16 cellular contexts compared by ENCODE assay signal in genomic region chr2:197269815-197270214, GRCh38. TPM values are rescaled to one million over a fixed set of nuclear protein-coding genes. Genes with fewer than 3 reads are reported as not detected.
DNase-seq lines count a peak whose midpoint lies in the region; ATAC-seq and TF ChIP-seq lines count a peak whose summit lies in the region.
"Had no signal": no experiment of that assay in that cellular context is flagged by ENCODE, and none has a peak within 500 bp of the region (broad histone marks: within the 10 kb centered on the region; RNA-seq: fewer than 3 reads in every experiment).

No MANE protein-coding gene starts in this region.

- H3K36me3 Mint-ChIP-seq in activated naive CD4-positive, alpha-beta T cell treated with anti-CD3 and anti-CD28 coated beads, Interleukin-2, amount 50 U/mL, for 24 hours: peaks cover 11% of the 10 kb centered on the region
- H3K36me3 Mint-ChIP-seq in activated B cell treated with CpG ODN at 0.5 μM for 24 hours (ENCODE audit: low read depth) (peaks cover 28% of the 10 kb centered on the region), WTC11 (no peaks in the 10 kb centered on the region)

- TF ChIP-seq CTCF in activated B cell treated with CpG ODN at 0.5 μM for 24 hours (IDR thresholded peaks at IDR 0.05) (no peak), upper lobe of right lung (IDR thresholded peaks at IDR 0.05) (no peak), WTC11 (IDR thresholded peaks at IDR 0.05) (no peak)

- H3K4me3 Mint-ChIP-seq in activated naive CD4-positive, alpha-beta T cell treated with anti-CD3 and anti-CD28 coated beads, Interleukin-2, amount 50 U/mL, for 24 hours: peak overlapping the region; percentile 58
- H3K4me3 Mint-ChIP-seq in activated B cell treated with CpG ODN at 0.5 μM for 24 hours: peak overlapping the region; percentile 39
- H3K4me3 Mint-ChIP-seq in WTC11: no peak overlapping the region

- no peak overlapping the region for H3K4me3 ChIP-seq in upper lobe of right lung
- H3K4me3 ChIP-seq: body of pancreas, HAP-1, heart left ventricle had no signal

- intact Hi-C loops in activated B cell treated with CpG ODN at 0.5 μM for 24 hours (cut with micrococcal nuclease) (loop anchor here (1.0 kb wide), 1 partner anchor 7 kb away; no protein-coding TSS in a partner anchor), upper lobe of right lung (cut with DNase I) (no loop called here)

- CTCF ChIA-PET in activated B cell treated with CpG ODN at 0.5 μM for 24 hours (lab: Charles Lee): interaction anchor here (1.4 kb wide), 1 partner anchor 78 kb away, joined by 3 read pairs; no protein-coding TSS in a partner anchor
- CTCF ChIA-PET in WTC11 (lab: Charles Lee): no interaction called here

- no peak overlapping the region for H3K27ac ChIP-seq in upper lobe of right lung
- H3K27ac ChIP-seq: body of pancreas had no signal

- POLR2A ChIA-PET in activated B cell treated with CpG ODN at 0.5 μM for 24 hours (lab: Charles Lee): interaction anchor here (1.0 to 1.4 kb wide), 2 partner anchors 11 to 24 kb away, joined by 3 read pairs; no protein-coding TSS in a partner anchor
- POLR2A ChIA-PET in WTC11 (lab: Charles Lee): no interaction called here

- H3K27ac Mint-ChIP-seq in activated naive CD4-positive, alpha-beta T cell treated with anti-CD3 and anti-CD28 coated beads, Interleukin-2, amount 50 U/mL, for 24 hours: peak overlapping the region; percentile 96
- peak overlapping the region; percentile 80 for H3K27ac Mint-ChIP-seq in activated B cell treated with CpG ODN at 0.5 μM for 24 hours
- no peak overlapping the region for H3K27ac Mint-ChIP-seq in WTC11

- H3K27me3 ChIP-seq in upper lobe of right lung: no peaks in the 10 kb centered on the region
- H3K27me3 ChIP-seq: body of pancreas, heart left ventricle had no signal

- no peaks in the 10 kb centered on the region for H3K36me3 ChIP-seq in upper lobe of right lung
- H3K36me3 ChIP-seq: HAP-1, heart left ventricle had no signal

- H3K9me3 Mint-ChIP-seq in activated naive CD4-positive, alpha-beta T cell treated with anti-CD3 and anti-CD28 coated beads, Interleukin-2, amount 50 U/mL, for 24 hours: no peaks in the 10 kb centered on the region
- H3K9me3 Mint-ChIP-seq in activated B cell treated with CpG ODN at 0.5 μM for 24 hours (no peaks in the 10 kb centered on the region), WTC11 (no peaks in the 10 kb centered on the region)

- no peaks in the 10 kb centered on the region for H3K9me3 ChIP-seq in upper lobe of right lung
- H3K9me3 ChIP-seq: body of pancreas, HAP-1, heart left ventricle had no signal

- no peak for TF ChIP-seq POLR2A in GM18505 (IDR thresholded peaks at IDR 0.05; ENCODE audit: borderline replicate concordance, extremely low read depth, insufficient read depth, insufficient read length)

- no peaks in the 10 kb centered on the region for H3K27me3 Mint-ChIP-seq in activated naive CD4-positive, alpha-beta T cell treated with anti-CD3 and anti-CD28 coated beads, Interleukin-2, amount 50 U/mL, for 24 hours
- no peaks in the 10 kb centered on the region for H3K27me3 Mint-ChIP-seq in activated B cell treated with CpG ODN at 0.5 μM for 24 hours
- H3K27me3 Mint-ChIP-seq in WTC11 (ENCODE audit: low read depth): no peaks in the 10 kb centered on the region

- no peak for DNase-seq in activated naive CD4-positive, alpha-beta T cell treated with Interleukin-2 at 50 U/mL for 16 hours
- DNase-seq in activated B cell treated with CpG ODN at 0.5 μM for 24 hours (no peak), upper lobe of right lung (no peak), WTC11 (ENCODE audit: low spot score) (no peak)
- DNase-seq: activated CD4-positive, alpha-beta T cell treated with anti-CD3 and anti-CD28 coated beads for 1 hour; activated effector memory CD4-positive, alpha-beta T cell treated with Interleukin-2 at 50 U/mL for 16 hours; body of pancreas; dermis blood vessel endothelial cell; heart left ventricle; NCI-H187; occipital lobe had no signal

- H3K4me1 Mint-ChIP-seq in activated naive CD4-positive, alpha-beta T cell treated with anti-CD3 and anti-CD28 coated beads, Interleukin-2, amount 50 U/mL, for 24 hours: peaks cover 94% of the 10 kb centered on the region
- H3K4me1 Mint-ChIP-seq in activated B cell treated with CpG ODN at 0.5 μM for 24 hours (peaks cover 95% of the 10 kb centered on the region), WTC11 (no peaks in the 10 kb centered on the region)

- H3K4me1 ChIP-seq in upper lobe of right lung: peaks cover 30% of the 10 kb centered on the region
- H3K4me1 ChIP-seq: HAP-1 had no signal

- ATAC-seq in activated B cell treated with CpG ODN at 0.5 μM for 24 hours (ENCODE audit: low read depth) (no peak), esophagus mucosa (peak; percentile 55), upper lobe of right lung (peak; percentile 37), GM18505 (IDR thresholded peaks at IDR 0.05; ENCODE audit: unreplicated experiment) (no peak), HG03520 (IDR thresholded peaks at IDR 0.05; ENCODE audit: unreplicated experiment) (no peak), WTC11 (no peak)
- ATAC-seq: body of pancreas had no signal

TF ChIP-seq in WTC11, 78 proteins besides CTCF, POLR2A, EP300 and RAD21:
- TF ChIP-seq NR2C2 (CRISPR knock-in tag; IDR thresholded peaks at IDR 0.05): no peak

RNA-seq across cellular contexts. Expression of gene ANKRD44, which starts 40.8 kb away (rescaled TPM):
- total RNA-seq in activated B cell treated with CpG ODN at 0.5 μM for 24 hours (154 and 185 TPM in 2 replicates), esophagus mucosa (6.8 TPM), upper lobe of right lung (51.4 TPM), WTC11 (2021) (0.68 to 0.85 TPM (median 0.71 TPM) in 3 replicates)

Comparison
In these comparisons a context has a peak if more than half of its experiments do, and no peak if none do; other contexts are left out.
1. ATAC-seq: peak in esophagus mucosa (single experiment) and upper lobe of right lung (single experiment); none in activated B cell treated with CpG ODN at 0.5 μM for 24 hours (single experiment), GM18505 (single experiment), HG03520 (single experiment) and WTC11 (single experiment).